ENCODE assay signal across 1 cellular context in genomic region chr1:184032306-184033135, GRCh38.
TF ChIP-seq lines count a peak whose summit lies in the region.

No MANE protein-coding gene starts in this region.

TF ChIP-seq in HepG2, 621 proteins besides CTCF, POLR2A, EP300 and RAD21:
- no peak for TF ChIP-seq ARHGAP35 (CRISPR knock-in tag; IDR thresholded peaks at IDR 0.05; ENCODE audit: borderline replicate concordance)
- TF ChIP-seq KDM1A (CRISPR knock-in tag; IDR thresholded peaks at IDR 0.05), result no peak
- peak; percentile 84 for TF ChIP-seq ATF7 (IDR thresholded peaks at IDR 0.05)
- no peak for TF ChIP-seq ATF7 (CRISPR knock-in tag; IDR thresholded peaks at IDR 0.05)
